ENCODE assay signal across 12 cellular contexts in genomic region chr19:6220385-6221191, GRCh38. TPM values are rescaled to one million over a fixed set of nuclear protein-coding genes. Genes with fewer than 3 reads are reported as not detected.
DNase-seq lines count a peak whose midpoint lies in the region; ATAC-seq, FAIRE-seq and TF ChIP-seq lines count a peak whose summit lies in the region.
"Had no signal": no experiment of that assay in that cellular context is flagged by ENCODE, and none has a peak within 500 bp of the region (broad histone marks: within the 10 kb centered on the region; RNA-seq: fewer than 3 reads in every experiment).

No MANE protein-coding gene starts in this region.

- POLR2A ChIA-PET in endothelial cell of umbilical vein (lab: Charles Lee) = no interaction called here

- H3K9me3 Mint-ChIP-seq in activated CD4-positive, alpha-beta T cell treated with anti-CD3 and anti-CD28 coated beads, Interleukin-2, amount 10 ng/mL, durations not matched to agents 24 days and 14 days = no peaks in the 10 kb centered on the region

- in situ Hi-C loops in GM23248 (cut with MboI) = no loop called here

- ATAC-seq in left lung = peak; percentile 1

- CTCF ChIA-PET in endothelial cell of umbilical vein (lab: Charles Lee) = interaction anchor here (0.6 to 3.7 kb wide), 6 partner anchors 17 to 94 kb away, joined by 5 to 199 read pairs (median 24); no protein-coding TSS in a partner anchor

- 19 to 24% methylated on average over 25 to 27 of the region's 28 CpGs for WGBS in GM23248 (ENCODE audit: low coverage in 1 of 2, low lambda C conversion rate in 2 of 2, missing lambda C conversion rate in 2 of 2), 2 experiments
- WGBS in suprapubic skin = 43% methylated on average over 3 of the region's 28 CpGs

- H3K4me3 ChIP-seq in GM23248 (no peak overlapping the region), endothelial cell of umbilical vein (replicated peaks in 1 of 3; ENCODE audit: insufficient read depth in 1 of 3, low read depth in 1 of 3, low read length in 3 of 3) (no peak overlapping the region), left lung (no peak overlapping the region), suprapubic skin (no peak overlapping the region)

- peaks cover 3% of the 10 kb centered on the region; the same call in 1 of the 2 replicates for H3F3A ChIP-seq in GM23248 (ENCODE audit: insufficient read depth)

- no peaks in the 10 kb centered on the region for H3K27me3 Mint-ChIP-seq in activated CD4-positive, alpha-beta T cell treated with anti-CD3 and anti-CD28 coated beads, Interleukin-2, amount 10 ng/mL, durations not matched to agents 24 days and 14 days
- H3K27me3 Mint-ChIP-seq: activated naive CD8-positive, alpha-beta T cell had no signal

- intact Hi-C loops in endothelial cell of umbilical vein (cut with micrococcal nuclease) (no loop called here), left lung (cut with DNase I) (loop anchor here in 1 of 2 donors (10.0 kb wide), 1 partner anchor 64 kb away; no protein-coding TSS in a partner anchor)
- intact Hi-C loops in activated CD4-positive, alpha-beta T cell treated with anti-CD3 and anti-CD28 coated beads, Interleukin-2, amount 10 ng/mL, durations not matched to agents 24 days and 14 days (cut with micrococcal nuclease) = no loop called here

- H3K79me2 ChIP-seq in GM23248 (ENCODE audit: insufficient read depth) (peaks cover 58% of the 10 kb centered on the region), endothelial cell of umbilical vein (ENCODE audit: control insufficient read depth, insufficient read depth, low read length) (peaks cover 6% of the 10 kb centered on the region)

- TF ChIP-seq CTCF in endothelial cell of umbilical vein (IDR thresholded peaks at IDR 0.05; ENCODE audit: extremely low read depth in 1 of 2, insufficient read depth in 1 of 2, low read depth in 1 of 2, low read length in 2 of 2) (no peak), left lung (IDR thresholded peaks at IDR 0.05) (no peak), suprapubic skin (IDR thresholded peaks at IDR 0.05) (no peak)

- H3K36me3 Mint-ChIP-seq in activated CD4-positive, alpha-beta T cell treated with anti-CD3 and anti-CD28 coated beads, Interleukin-2, amount 10 ng/mL, durations not matched to agents 24 days and 14 days (ENCODE audit: low read depth) = no peaks in the 10 kb centered on the region
- H3K36me3 Mint-ChIP-seq: activated naive CD8-positive, alpha-beta T cell had no signal

- peaks cover 2% of the 10 kb centered on the region for H3K4me1 Mint-ChIP-seq in activated CD4-positive, alpha-beta T cell treated with anti-CD3 and anti-CD28 coated beads, Interleukin-2, amount 10 ng/mL, durations not matched to agents 24 days and 14 days

- H2AFZ ChIP-seq in GM23248 (no peak overlapping the region), endothelial cell of umbilical vein (ENCODE audit: low read depth, low read length) (no peak overlapping the region)

- no peak for FAIRE-seq in endothelial cell of umbilical vein (lab: Jason Lieb, UNC)
- FAIRE-seq: H1 had no signal

- H3K4me1 ChIP-seq in GM23248 (ENCODE audit: insufficient read depth) (peaks cover 25% of the 10 kb centered on the region), endothelial cell of umbilical vein (ENCODE audit: control insufficient read depth, extremely low read depth, insufficient read depth, low read length) (peaks cover 22% of the 10 kb centered on the region), left lung (peaks cover 29 to 41% of the 10 kb centered on the region in 2 donors), suprapubic skin (peaks cover 61% of the 10 kb centered on the region)

- no peaks in the 10 kb centered on the region for H3K9me2 ChIP-seq in GM23248 (ENCODE audit: insufficient read depth)

- dilution Hi-C loops in endothelial cell of umbilical vein (cut with MboI; ENCODE audit: extremely low pct_ligation_motif_present, low sequenced_read_pairs) = loop anchor here (10.0 kb wide), 1 partner anchor 54 kb away; the partner anchor contains the start of gene MLLT1

- H3K4me3 Mint-ChIP-seq in activated CD4-positive, alpha-beta T cell treated with anti-CD3 and anti-CD28 coated beads, Interleukin-2, amount 10 ng/mL, durations not matched to agents 24 days and 14 days = no peak overlapping the region
- H3K4me3 Mint-ChIP-seq: activated naive CD8-positive, alpha-beta T cell had no signal

- no peaks in the 10 kb centered on the region for H3K9me3 ChIP-seq in GM23248 (ENCODE audit: low read depth)
- no peaks in the 10 kb centered on the region for H3K9me3 ChIP-seq in endothelial cell of umbilical vein (replicated peaks; ENCODE audit: control insufficient read depth, insufficient read depth, low read length)
- no peaks in the 10 kb centered on the region for H3K9me3 ChIP-seq in left lung
- no peaks in the 10 kb centered on the region for H3K9me3 ChIP-seq in suprapubic skin

- H3K9me1 ChIP-seq in endothelial cell of umbilical vein (replicated peaks; ENCODE audit: control insufficient read depth, extremely low read depth, insufficient read depth, low read length) = no peaks in the 10 kb centered on the region

- H4K20me1 ChIP-seq in GM23248 (ENCODE audit: insufficient read depth) = no peaks in the 10 kb centered on the region
- H4K20me1 ChIP-seq in endothelial cell of umbilical vein (replicated peaks; ENCODE audit: control insufficient read depth, extremely low read depth, insufficient read depth, low read length) = no peaks in the 10 kb centered on the region

- H3K9ac ChIP-seq in GM23248 (peak overlapping the region; percentile 55), endothelial cell of umbilical vein (replicated peaks; ENCODE audit: extremely low read depth, insufficient read depth, low read length) (peak overlapping the region; percentile 17)

- DNase-seq in GM23248 (peak; percentile 94), endothelial cell of umbilical vein (ENCODE audit: low read depth, low spot score) (no peak), left lung (peak in 1 of 2 donors; percentile 82), suprapubic skin (ENCODE audit: low spot score in 2 of 2) (peak in 1 of 2 donors; percentile 89), NK-92 (lab: John Stamatoyannopoulos, UW; ENCODE audit: unreplicated experiment) (no peak), kidney tubule cell (ENCODE audit: low spot score) (no peak), NCI-H774 (lab: John Stamatoyannopoulos, UW) (no peak)
- no peak for DNase-seq in activated CD4-positive, alpha-beta T cell treated with anti-CD3 and anti-CD28 coated beads, Interleukin-2, amount 10 ng/mL, durations not matched to agents 24 days and 14 days
- DNase-seq: activated CD8-positive, alpha-beta memory T cell treated with anti-CD3 and anti-CD28 coated beads for 24 hours; NCI-H187 treated with DMSO at 0.1 percent for 48 hours had no signal

- BruUV-seq in endothelial cell of umbilical vein (replicated peaks; lab: Mats Ljungman, UMichigan) = no TSS peak

- TF ChIP-seq EP300 in suprapubic skin (IDR thresholded peaks at IDR 0.05) = no peak

- TF ChIP-seq POLR2A in endothelial cell of umbilical vein (IDR thresholded peaks at IDR 0.05; ENCODE audit: low read depth, low read length) = no peak
- TF ChIP-seq POLR2A in suprapubic skin (IDR thresholded peaks at IDR 0.05) = no peak

- H3K27me3 ChIP-seq in GM23248 (replicated peaks; ENCODE audit: insufficient read depth) = no peaks in the 10 kb centered on the region
- no peaks in the 10 kb centered on the region for H3K27me3 ChIP-seq in endothelial cell of umbilical vein (ENCODE audit: control insufficient read depth in 2 of 2, insufficient read depth in 2 of 2, low read length in 2 of 2)
- H3K27me3 ChIP-seq in left lung = no peaks in the 10 kb centered on the region
- H3K27me3 ChIP-seq in suprapubic skin = no peaks in the 10 kb centered on the region

- H3K27ac ChIP-seq in GM23248 (peak overlapping the region; percentile 66), endothelial cell of umbilical vein (ENCODE audit: insufficient read depth, low read depth, low read length) (peak overlapping the region; percentile 81), left lung (peak overlapping the region in 1 of 2 donors; percentile 47), suprapubic skin (peak overlapping the region; percentile 28)

- no peak overlapping the region for H3K27ac Mint-ChIP-seq in activated CD4-positive, alpha-beta T cell treated with anti-CD3 and anti-CD28 coated beads, Interleukin-2, amount 10 ng/mL, durations not matched to agents 24 days and 14 days
- H3K27ac Mint-ChIP-seq: activated naive CD8-positive, alpha-beta T cell had no signal

- H3K4me2 ChIP-seq in GM23248 (ENCODE audit: unreplicated experiment) (no peak overlapping the region), endothelial cell of umbilical vein (ENCODE audit: insufficient read depth, low read length) (no peak overlapping the region)

- H3K36me3 ChIP-seq in GM23248 (ENCODE audit: low read depth) (peaks cover 6% of the 10 kb centered on the region; the same call in 1 of the 2 replicates), endothelial cell of umbilical vein (ENCODE audit: control insufficient read depth in 2 of 2, extremely low read depth in 1 of 2, insufficient read depth in 2 of 2, low read length in 2 of 2) (peaks cover 3 to 37% of the 10 kb centered on the region in 2 experiments), left lung (peaks cover 0 to 87% of the 10 kb centered on the region in 2 donors), suprapubic skin (peaks cover 43% of the 10 kb centered on the region)

TF ChIP-seq in endothelial cell of umbilical vein, 7 proteins besides CTCF, POLR2A, EP300 and RAD21 (continues in another document):
- TF ChIP-seq GATA2 (IDR thresholded peaks at IDR 0.05; ENCODE audit: insufficient read depth, insufficient read length, low read depth, low read length) (no peak), FOS (IDR thresholded peaks at IDR 0.05; ENCODE audit: borderline replicate concordance, insufficient read depth, low read length) (no peak), JUN (IDR thresholded peaks at IDR 0.05; ENCODE audit: borderline replicate concordance, insufficient read depth, insufficient read length, low read depth) (no peak), MYC (IDR thresholded peaks at IDR 0.05; ENCODE audit: low read depth, low read length) (no peak), POLR2AphosphoS5 (IDR thresholded peaks at IDR 0.05; ENCODE audit: insufficient read depth, low read depth, low read length) (no peak)

RNA-seq across cellular contexts. Expression of gene MLLT1, which starts 59.2 kb away (rescaled TPM):
- 17.3 and 19.1 TPM in 2 replicates for total RNA-seq in GM23248 (2014; rRNA removed; shearing (Covaris generic))
- polyA plus RNA-seq in GM23248 (2016; fragmentation: Nextera tagmentation; extraction: Ambion mirVana) (13.3 and 14.3 TPM in 2 replicates), endothelial cell of umbilical vein (43.9 and 52.9 TPM in 2 replicates)
- total RNA-seq in endothelial cell of umbilical vein (79.2 and 84.8 TPM in 2 replicates), left lung (10 to 100 TPM; 69.3 to 71.3 TPM), suprapubic skin (10 to 100 TPM; 16.0 to 29.0 (median 22.7) TPM)
- 32.5 and 45.8 TPM in 2 replicates for polyA plus RNA-seq in endothelial cell of umbilical vein (2011; cell fraction: cytosol; rRNA removed)
- 62.0 and 69.5 TPM in 2 replicates for polyA plus RNA-seq in endothelial cell of umbilical vein (2011; cell fraction: nucleus; rRNA removed)
- polyA plus RNA-seq in endothelial cell of umbilical vein (2012) = 37.9 and 50.9 TPM in 2 replicates
- polyA minus RNA-seq in endothelial cell of umbilical vein = 34.3 and 51.6 TPM in 2 replicates
- polyA minus RNA-seq in endothelial cell of umbilical vein (2011; cell fraction: cytosol; rRNA and poly(A)+ RNA removed) = 63.8 TPM
- 17.7 and 33.5 TPM in 2 replicates for polyA minus RNA-seq in endothelial cell of umbilical vein (2011; cell fraction: nucleus; rRNA and poly(A)+ RNA removed)
- 67.5 and 74.3 TPM in 2 replicates for total RNA-seq in activated CD4-positive, alpha-beta T cell treated with anti-CD3 and anti-CD28 coated beads, Interleukin-2, amount 10 ng/mL, durations not matched to agents 24 days and 14 days
